Comparison of ENCODE assay signal across 8 cellular contexts in genomic region chrX:150568320-150569154, GRCh38. TPM values are rescaled to one million over a fixed set of nuclear protein-coding genes. Genes with fewer than 3 reads are reported as not detected.
DNase-seq lines count a peak whose midpoint lies in the region; ATAC-seq, FAIRE-seq and TF ChIP-seq lines count a peak whose summit lies in the region.

Gene MTM1, plus strand, starts transcription at chrX:150568621. Its CDS starts 23,994 bp downstream, at chrX:150592615.

- dilution Hi-C loops in IMR-90 (cut with HindIII; ENCODE audit: low sequenced_read_pairs, unreplicated experiment) (no loop called here), endothelial cell of umbilical vein (cut with MboI; ENCODE audit: extremely low pct_ligation_motif_present, low sequenced_read_pairs) (no loop called here)

- H3K56ac ChIP-seq in IMR-90 (ENCODE audit: extremely low read depth, insufficient read depth, low read length): peak within 1 kb of the TSS; percentile 65; the same call in 1 of the 2 replicates

- no peak within 1 kb of the TSS for H2BK15ac ChIP-seq in IMR-90 (ENCODE audit: low read depth, low read length)

- no peaks in the 10 kb centered on the region for H3K36me3 Mint-ChIP-seq in mesothelial cell of epicardium

- TF ChIP-seq POLR2A in IMR-90 (IDR thresholded peaks at IDR 0.05; ENCODE audit: low read depth, low read length) (peak; percentile 53; the same call in 1 of the 2 replicates), endothelial cell of umbilical vein (IDR thresholded peaks at IDR 0.05; ENCODE audit: low read depth, low read length) (no peak)

- H3K27ac Mint-ChIP-seq in mesothelial cell of epicardium: peak within 1 kb of the TSS; percentile 84

- TF ChIP-seq RAD21 in IMR-90 (IDR thresholded peaks at IDR 0.05; ENCODE audit: low read length): no peak

- in situ Hi-C loops in IMR-90 (cut with MboI; ENCODE audit: low sequenced_read_pairs): no loop called here

- H3K27ac ChIP-seq in IMR-90 (ENCODE audit: insufficient read depth, low read length) (peak within 1 kb of the TSS; percentile 65), OCI-LY7 (ENCODE audit: low read depth, low read length, poor library complexity, severe bottlenecking) (peak within 1 kb of the TSS; percentile 47), endothelial cell of umbilical vein (ENCODE audit: insufficient read depth, low read depth, low read length) (peak within 1 kb of the TSS; percentile 21)

- POLR2A ChIA-PET in IMR-90 (lab: Charles Lee; ENCODE audit: unreplicated experiment): no interaction called here
- POLR2A ChIA-PET in OCI-LY7 (lab: Charles Lee): interaction anchor here (0.6 to 1.6 kb wide), 2 partner anchors 134 to 385 kb away, joined by 3 to 9 read pairs; no protein-coding TSS in a partner anchor
- POLR2A ChIA-PET in endothelial cell of umbilical vein (lab: Charles Lee): interaction anchor here (0.6 kb wide), 1 partner anchor 21 kb away, joined by 3 read pairs; no protein-coding TSS in a partner anchor

- H4K20me1 ChIP-seq in IMR-90 (ENCODE audit: insufficient read depth, low read length) (no peaks in the 10 kb centered on the region), OCI-LY7 (ENCODE audit: insufficient read depth, low read length) (no peaks in the 10 kb centered on the region), endothelial cell of umbilical vein (replicated peaks; ENCODE audit: control insufficient read depth, extremely low read depth, insufficient read depth, low read length) (no peaks in the 10 kb centered on the region)

- peaks cover 8 to 30% of the 10 kb centered on the region in 2 experiments; a peak in 3 of 4 replicates for H3K79me1 ChIP-seq in IMR-90 (ENCODE audit: low read depth in 1 of 2, low read length in 2 of 2)

- H2AK9ac ChIP-seq in IMR-90 (replicated peaks; ENCODE audit: low read depth, low read length, poor library complexity): peak within 1 kb of the TSS; percentile 37

- H4K5ac ChIP-seq in IMR-90 (ENCODE audit: low read depth, low read length): peak within 1 kb of the TSS; percentile 55

- no TSS peak for BruUV-seq in IMR-90 (replicated peaks; lab: Mats Ljungman, UMichigan)
- no TSS peak for BruUV-seq in OCI-LY7 (replicated peaks; lab: Mats Ljungman, UMichigan)
- BruUV-seq in endothelial cell of umbilical vein (replicated peaks; lab: Mats Ljungman, UMichigan): no TSS peak

- no peak within 1 kb of the TSS for H2AK5ac ChIP-seq in IMR-90 (ENCODE audit: low read depth, low read length)

- peak within 1 kb of the TSS; percentile 80 for H3K23ac ChIP-seq in IMR-90 (ENCODE audit: low read depth, low read length)

- ATAC-seq in GM21529 (IDR thresholded peaks at IDR 0.05; ENCODE audit: unreplicated experiment) (peak; percentile 91), IMR-90 (ENCODE audit: low read depth) (peak; percentile 96)

- CTCF ChIA-PET in IMR-90 (lab: Yijun Ruan, JAX): no interaction called here
- CTCF ChIA-PET in OCI-LY7 (lab: Charles Lee; ENCODE audit: unreplicated experiment): no interaction called here
- CTCF ChIA-PET in endothelial cell of umbilical vein (lab: Charles Lee): interaction anchor here (1.1 to 1.9 kb wide), 4 partner anchors 83 to 618 kb away, joined by 3 to 5 read pairs (median 4); no protein-coding TSS in a partner anchor

- H3K4me2 ChIP-seq in IMR-90 (ENCODE audit: low read depth, low read length) (peak within 1 kb of the TSS; percentile 92), OCI-LY7 (ENCODE audit: low read length) (peak within 1 kb of the TSS; percentile 85), endothelial cell of umbilical vein (ENCODE audit: insufficient read depth, low read length) (peak within 1 kb of the TSS; percentile 74)

- H3K9me3 Mint-ChIP-seq in mesothelial cell of epicardium: peaks cover 15% of the 10 kb centered on the region

- H3K4me3 ChIP-seq in IMR-90 (ENCODE audit: insufficient read depth, low read depth, low read length) (peak within 1 kb of the TSS; percentile 92), OCI-LY7 (ENCODE audit: low read depth, low read length, poor library complexity, severe bottlenecking) (peak within 1 kb of the TSS; percentile 84), endothelial cell of umbilical vein (replicated peaks in 1 of 3; ENCODE audit: insufficient read depth in 1 of 3, low read depth in 1 of 3, low read length in 3 of 3) (peak within 1 kb of the TSS; percentile 54 to 92 (median 75))

- H4K8ac ChIP-seq in IMR-90 (ENCODE audit: low read depth in 2 of 2, low read length in 2 of 2): peak within 1 kb of the TSS; percentile 38 to 93

- intact Hi-C loops in IMR-90 (cut with micrococcal nuclease) (loop anchor here (2.0 kb wide), 1 partner anchor 202 kb away; no protein-coding TSS in a partner anchor), OCI-LY7 (cut with micrococcal nuclease; ENCODE audit: unreplicated experiment) (loop anchor here (2.0 kb wide), 2 partner anchors 124 to 828 kb away; partner anchors contain the start of genes MTMR1 and VMA21), endothelial cell of umbilical vein (cut with micrococcal nuclease) (loop anchor here (1.0 kb wide), 5 partner anchors 20 to 484 kb away; no protein-coding TSS in a partner anchor)

- H3K14ac ChIP-seq in IMR-90 (replicated peaks; ENCODE audit: low read depth, low read length): peak within 1 kb of the TSS; percentile 37; the same call in 1 of the 2 replicates

- DNase-seq in DMS 273 treated with DMSO at 0.1 percent for 48 hours (lab: John Stamatoyannopoulos, UW) (peak; percentile 85), IMR-90 (peak; percentile 92), OCI-LY7 (ENCODE audit: low spot score) (peak; percentile 95), activated T-cell treated with anti-CD3 and anti-CD28 coated beads for 1 hour (ENCODE audit: low read depth) (peak; percentile 77), endothelial cell of umbilical vein (ENCODE audit: low read depth, low spot score) (peak; percentile 95), mesothelial cell of epicardium (ENCODE audit: low spot score in 2 of 2, unreplicated experiment in 2 of 2) (peak; percentile 80 to 86)
- DNase-seq in stimulated activated CD8-positive, alpha-beta memory T cell treated with anti-CD3 and anti-CD28 coated beads, Interleukin-15, amount 100 ng/mL, for 4 hours (ENCODE audit: low read depth in 2 of 2): peak; percentile 79 to 82

- peak; percentile 99 for FAIRE-seq in endothelial cell of umbilical vein (lab: Jason Lieb, UNC)

- peak within 1 kb of the TSS; percentile 52 for H3K4ac ChIP-seq in IMR-90 (ENCODE audit: low read depth, low read length)

- H2BK20ac ChIP-seq in IMR-90 (ENCODE audit: low read depth, low read length): no peak within 1 kb of the TSS

- peak within 1 kb of the TSS; percentile 73 for H3K4me3 Mint-ChIP-seq in mesothelial cell of epicardium

- no peaks in the 10 kb centered on the region for H3K9me1 ChIP-seq in IMR-90 (ENCODE audit: insufficient read depth, low read length)
- H3K9me1 ChIP-seq in endothelial cell of umbilical vein (replicated peaks; ENCODE audit: control insufficient read depth, extremely low read depth, insufficient read depth, low read length): no peaks in the 10 kb centered on the region

- WGBS in IMR-90 (ENCODE audit: extremely low coverage in 2 of 2, insufficient read length in 1 of 2), 2 experiments: 23% methylated on average over 40 of the region's 89 CpGs; no CpG with 5 or more reads in 1 of the 2 experiments

- peak within 1 kb of the TSS; percentile 27; the same call in 1 of the 2 replicates for H3K18ac ChIP-seq in IMR-90 (ENCODE audit: low read depth, low read length)

- TF ChIP-seq CTCF in IMR-90 (conservative IDR thresholded peaks at IDR 0.05; ENCODE audit: low read depth, low read length) (no peak), OCI-LY7 (conservative IDR thresholded peaks at IDR 0.05; ENCODE audit: low read length) (no peak), endothelial cell of umbilical vein (IDR thresholded peaks at IDR 0.05; ENCODE audit: extremely low read depth in 1 of 2, insufficient read depth in 1 of 2, low read depth in 1 of 2, low read length in 2 of 2) (no peak), mesothelial cell of epicardium (IDR thresholded peaks at IDR 0.05; ENCODE audit: unreplicated experiment) (no peak)

- 0 out of 2 replicates have a peak within 1 kb of the TSS, but pooled peaks have one; percentile 20 for H2BK120ac ChIP-seq in IMR-90 (ENCODE audit: low read depth, low read length)

- no peak within 1 kb of the TSS; the same call in 1 of the 2 replicates for H4K91ac ChIP-seq in IMR-90 (ENCODE audit: insufficient read depth, low read depth, low read length)

- H3K9ac ChIP-seq in IMR-90 (ENCODE audit: low read depth, low read length) (peak within 1 kb of the TSS; percentile 90), endothelial cell of umbilical vein (replicated peaks; ENCODE audit: extremely low read depth, insufficient read depth, low read length) (peak within 1 kb of the TSS; percentile 62)

- no peaks in the 10 kb centered on the region for H3K9me2 ChIP-seq in OCI-LY7 (ENCODE audit: insufficient read depth, low read length)

- H3K4me1 Mint-ChIP-seq in mesothelial cell of epicardium: peaks cover 40% of the 10 kb centered on the region

- H2AFZ ChIP-seq in IMR-90 (replicated peaks; ENCODE audit: low read length, poor library complexity) (peak within 1 kb of the TSS; percentile 92), OCI-LY7 (ENCODE audit: low read length) (peak within 1 kb of the TSS; percentile 99), endothelial cell of umbilical vein (ENCODE audit: low read depth, low read length) (peak within 1 kb of the TSS; percentile 92)

- H3K4me1 ChIP-seq in IMR-90 (ENCODE audit: control insufficient read depth, insufficient read depth, low read length) (peaks cover 2% of the 10 kb centered on the region), OCI-LY7 (ENCODE audit: insufficient read depth, low read length, poor library complexity, severe bottlenecking) (peaks cover 46% of the 10 kb centered on the region), endothelial cell of umbilical vein (ENCODE audit: control insufficient read depth, extremely low read depth, insufficient read depth, low read length) (peaks cover 11% of the 10 kb centered on the region)

- no peaks in the 10 kb centered on the region; the same call in 1 of the 2 replicates for H3K27me3 ChIP-seq in IMR-90 (ENCODE audit: control insufficient read depth, insufficient read depth, low read length)
- no peaks in the 10 kb centered on the region for H3K27me3 ChIP-seq in endothelial cell of umbilical vein (ENCODE audit: control insufficient read depth in 2 of 2, insufficient read depth in 2 of 2, low read length in 2 of 2)

- no peaks in the 10 kb centered on the region for H3K9me3 ChIP-seq in IMR-90 (ENCODE audit: control insufficient read depth, insufficient read depth, low read length)
- H3K9me3 ChIP-seq in OCI-LY7 (ENCODE audit: low read length): no peaks in the 10 kb centered on the region
- no peaks in the 10 kb centered on the region for H3K9me3 ChIP-seq in endothelial cell of umbilical vein (replicated peaks; ENCODE audit: control insufficient read depth, insufficient read depth, low read length)

- H3K36me3 ChIP-seq in IMR-90 (ENCODE audit: control insufficient read depth, insufficient read depth, low read length) (no peaks in the 10 kb centered on the region), OCI-LY7 (ENCODE audit: insufficient read depth, low read length) (no peaks in the 10 kb centered on the region), endothelial cell of umbilical vein (ENCODE audit: control insufficient read depth in 2 of 2, extremely low read depth in 1 of 2, insufficient read depth in 2 of 2, low read length in 2 of 2) (no peaks in the 10 kb centered on the region)

- no peaks in the 10 kb centered on the region for H3K27me3 Mint-ChIP-seq in mesothelial cell of epicardium (ENCODE audit: low read depth)

- H3K79me2 ChIP-seq in OCI-LY7 (ENCODE audit: insufficient read depth, low read depth, low read length): peaks cover 27% of the 10 kb centered on the region; the same call in 1 of the 2 replicates
- no peaks in the 10 kb centered on the region for H3K79me2 ChIP-seq in endothelial cell of umbilical vein (ENCODE audit: control insufficient read depth, insufficient read depth, low read length)

- peak within 1 kb of the TSS; percentile 47 for H2BK5ac ChIP-seq in IMR-90 (ENCODE audit: low read depth, low read length, poor library complexity, severe bottlenecking)

RNA-seq across cellular contexts. Expression of gene MTM1, which starts in this region (rescaled TPM):
- total RNA-seq in IMR-90 (2012; rRNA removed) (5.6 and 8.3 TPM in 2 replicates), OCI-LY7 (2022) (19.7 and 22.9 TPM in 2 replicates), endothelial cell of umbilical vein (10.1 and 13.2 TPM in 2 replicates), mesothelial cell of epicardium (8.9 to 10.9 TPM (median 9.2 TPM) in 3 replicates)
- polyA plus RNA-seq in IMR-90 (2012; rRNA removed) (2.1 and 3.8 TPM in 2 replicates), endothelial cell of umbilical vein (2.3 and 2.4 TPM in 2 replicates)
- 0.41 and 0.90 TPM in 2 replicates for polyA plus RNA-seq in IMR-90 (2012; cell fraction: cytosol; rRNA removed)
- 0.52 and 3.9 TPM in 2 replicates for polyA plus RNA-seq in IMR-90 (2012; cell fraction: nucleus; rRNA removed; ENCODE audit: low replicate concordance)
- total RNA-seq in OCI-LY7 (2014; rRNA removed; shearing (Covaris generic)): 4.0 and 6.0 TPM in 2 replicates
- polyA plus RNA-seq in endothelial cell of umbilical vein (2011; cell fraction: cytosol; rRNA removed): 2.7 and 2.9 TPM in 2 replicates
- 5.1 and 5.7 TPM in 2 replicates for polyA plus RNA-seq in endothelial cell of umbilical vein (2011; cell fraction: nucleus; rRNA removed)
- polyA plus RNA-seq in endothelial cell of umbilical vein (2012): 7.4 and 8.0 TPM in 2 replicates
- 13.0 and 13.9 TPM in 2 replicates for polyA minus RNA-seq in endothelial cell of umbilical vein
- 1.1 TPM for polyA minus RNA-seq in endothelial cell of umbilical vein (2011; cell fraction: cytosol; rRNA and poly(A)+ RNA removed)
- 11.3 and 14.3 TPM in 2 replicates for polyA minus RNA-seq in endothelial cell of umbilical vein (2011; cell fraction: nucleus; rRNA and poly(A)+ RNA removed)

Comparison
In these comparisons a context has a peak if more than half of its experiments do, and no peak if none do; other contexts are left out.
1. Peak in every context shown above with its lines: DNase-seq, ATAC-seq, H3K4me3 ChIP-seq and H3K27ac ChIP-seq.